Comparison of ENCODE assay signal across 8 cellular contexts in the genomic region with DNA sequence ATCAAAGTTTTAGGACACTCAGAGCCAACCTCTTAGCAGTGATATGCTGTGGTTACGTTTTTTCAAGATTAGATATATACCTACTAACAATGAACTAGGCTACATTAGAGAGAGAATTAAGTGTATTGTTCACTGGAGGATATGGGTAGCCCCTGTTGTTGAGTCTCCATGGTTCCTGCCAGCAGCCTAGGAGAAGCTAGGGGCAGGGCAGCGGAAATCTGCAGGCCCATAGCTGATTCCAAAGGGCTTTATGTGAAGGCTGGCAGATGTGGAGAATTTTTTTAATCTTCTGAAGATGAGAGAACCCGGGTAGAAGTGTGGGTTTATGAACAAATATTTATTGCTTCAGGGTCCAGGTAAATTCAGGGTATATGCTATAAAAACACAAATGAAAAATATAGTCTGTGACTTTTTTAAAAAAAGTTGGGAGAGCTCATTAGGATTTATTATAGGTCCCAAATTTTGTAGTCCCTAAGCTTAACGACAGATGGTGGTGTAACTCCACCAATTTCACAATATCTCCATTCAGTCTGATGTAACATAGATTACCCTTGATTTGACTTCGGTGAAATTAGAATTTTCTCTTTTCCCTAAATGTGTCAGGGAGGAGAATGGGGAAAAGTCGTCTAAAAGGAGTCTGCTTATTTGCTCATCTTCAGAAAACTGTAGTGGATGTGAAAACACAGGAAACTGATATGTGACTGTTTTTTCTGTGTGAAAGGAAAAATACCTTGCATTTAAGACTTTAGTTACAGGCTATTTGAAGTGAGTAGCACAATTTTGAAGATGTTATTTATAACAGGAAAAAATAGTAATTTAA.
DNase-seq lines count a peak whose midpoint lies in the region; ATAC-seq and TF ChIP-seq lines count a peak whose summit lies in the region.

No MANE protein-coding gene starts in this region.

- no peak overlapping the region for H2AFZ ChIP-seq in IMR-90 (replicated peaks; ENCODE audit: low read length, poor library complexity)

- H2BK5ac ChIP-seq in IMR-90 (ENCODE audit: low read depth, low read length, poor library complexity, severe bottlenecking), result no peak overlapping the region

- no peak for TF ChIP-seq EP300 in ovary (IDR thresholded peaks at IDR 0.05)

- H4K8ac ChIP-seq in IMR-90 (ENCODE audit: low read depth in 2 of 2, low read length in 2 of 2), result no peak overlapping the region

- POLR2A ChIA-PET in IMR-90 (lab: Charles Lee; ENCODE audit: unreplicated experiment), result no interaction called here

- no peak overlapping the region for H2AK9ac ChIP-seq in IMR-90 (replicated peaks; ENCODE audit: low read depth, low read length, poor library complexity)

- dilution Hi-C loops in IMR-90 (cut with HindIII; ENCODE audit: low sequenced_read_pairs, unreplicated experiment), result no loop called here

- no peak overlapping the region for H3K4ac ChIP-seq in IMR-90 (ENCODE audit: low read depth, low read length)

- H3K36me3 Mint-ChIP-seq in activated naive CD4-positive, alpha-beta T cell treated with anti-CD3 and anti-CD28 coated beads, Interleukin-2, amount 50 U/mL, for 72 hours, result peaks cover 6 to 20% of the 10 kb centered on the region in 2 donors

- peak; percentile 82 for TF ChIP-seq RAD21 in IMR-90 (IDR thresholded peaks at IDR 0.05; ENCODE audit: low read length)

- H3K18ac ChIP-seq in IMR-90 (ENCODE audit: low read depth, low read length), result no peak overlapping the region

- in situ Hi-C loops in IMR-90 (cut with MboI; ENCODE audit: low sequenced_read_pairs), result no loop called here

- H3K56ac ChIP-seq in IMR-90 (ENCODE audit: extremely low read depth, insufficient read depth, low read length), result no peak overlapping the region

- H4K91ac ChIP-seq in IMR-90 (ENCODE audit: insufficient read depth, low read depth, low read length), result no peak overlapping the region

- TF ChIP-seq POLR2A in IMR-90 (IDR thresholded peaks at IDR 0.05; ENCODE audit: low read depth, low read length) (no peak), erythroblast (IDR thresholded peaks at IDR 0.05; ENCODE audit: low read length) (no peak), ovary (IDR thresholded peaks at IDR 0.05) (no peak)

- no peak overlapping the region for H2BK20ac ChIP-seq in IMR-90 (ENCODE audit: low read depth, low read length)

- no peaks in the 10 kb centered on the region for H3K79me1 ChIP-seq in IMR-90 (ENCODE audit: low read depth in 1 of 2, low read length in 2 of 2)

- no CpG with 5 or more reads among the region's 6 CpGs for WGBS in IMR-90 (ENCODE audit: extremely low coverage in 2 of 2, insufficient read length in 1 of 2), 2 experiments
- 24 to 32% (median 26%) methylated on average over 6 of the region's 6 CpGs for WGBS in ovary, 3 donors

- H3K9me3 ChIP-seq in IMR-90 (ENCODE audit: control insufficient read depth, insufficient read depth, low read length), result peaks cover 12% of the 10 kb centered on the region; the same call in 1 of the 2 replicates
- H3K9me3 ChIP-seq in ovary, result no peaks in the 10 kb centered on the region

- TF ChIP-seq CTCF in IMR-90 (conservative IDR thresholded peaks at IDR 0.05; ENCODE audit: low read depth, low read length) (peak; percentile 76), ovary (IDR thresholded peaks at IDR 0.05) (peak in 2 of 3 donors; percentile 44 to 55)

- H3K27ac Mint-ChIP-seq in activated naive CD4-positive, alpha-beta T cell treated with anti-CD3 and anti-CD28 coated beads, Interleukin-2, amount 50 U/mL, for 72 hours, result no peak overlapping the region

- no peak overlapping the region for H3K9ac ChIP-seq in IMR-90 (ENCODE audit: low read depth, low read length)

- no peaks in the 10 kb centered on the region for H3K9me1 ChIP-seq in IMR-90 (ENCODE audit: insufficient read depth, low read length)

- ATAC-seq in IMR-90 (ENCODE audit: low read depth) (no peak), HG02970 (IDR thresholded peaks at IDR 0.05; ENCODE audit: low FRiP score, unreplicated experiment) (no peak)
- no peak for ATAC-seq in activated naive CD4-positive, alpha-beta T cell treated with anti-CD3 and anti-CD28 coated beads, Interleukin-2, amount 50 U/mL, for 72 hours

- H3K4me3 ChIP-seq in IMR-90 (ENCODE audit: insufficient read depth, low read depth, low read length) (no peak overlapping the region), ovary (no peak overlapping the region)

- H3K9me3 Mint-ChIP-seq in activated naive CD4-positive, alpha-beta T cell treated with anti-CD3 and anti-CD28 coated beads, Interleukin-2, amount 50 U/mL, for 72 hours, result no peaks in the 10 kb centered on the region

- BruUV-seq in IMR-90 (replicated peaks; lab: Mats Ljungman, UMichigan), result no TSS peak

- H3K4me1 ChIP-seq in IMR-90 (ENCODE audit: control insufficient read depth, insufficient read depth, low read length) (no peaks in the 10 kb centered on the region; the same call in 1 of the 2 replicates), ovary (ENCODE audit: insufficient read depth) (no peaks in the 10 kb centered on the region)

- no peak overlapping the region for H4K5ac ChIP-seq in IMR-90 (ENCODE audit: low read depth, low read length)

- H3K14ac ChIP-seq in IMR-90 (replicated peaks; ENCODE audit: low read depth, low read length), result no peak overlapping the region

- H3K23ac ChIP-seq in IMR-90 (ENCODE audit: low read depth, low read length), result no peak overlapping the region

- no peak overlapping the region for H2AK5ac ChIP-seq in IMR-90 (ENCODE audit: low read depth, low read length)

- DNase-seq in DMS 273 treated with DMSO at 0.1 percent for 48 hours (lab: John Stamatoyannopoulos, UW), result peak; percentile 69
- DNase-seq in IMR-90, result peak; percentile 70
- peak; percentile 75 for DNase-seq in RKO (ENCODE audit: low spot score)
- DNase-seq in erythroblast (lab: John Stamatoyannopoulos, UW), result peak; percentile 19 to 24
- no peak for DNase-seq in ovary
- DNase-seq in stimulated activated CD4-positive, alpha-beta T cell treated with anti-CD3 and anti-CD28 coated beads, Interleukin-2, amount 100 ng/mL, for 48 hours, result no peak
- DNase-seq in activated naive CD4-positive, alpha-beta T cell treated with anti-CD3 and anti-CD28 coated beads, Interleukin-2, amount 50 U/mL, for 72 hours (ENCODE audit: low spot score in 2 of 2), result no peak

- intact Hi-C loops in IMR-90 (cut with micrococcal nuclease) (loop anchor here (1.0 to 10.0 kb wide), 8 partner anchors 457 to 1830 kb away; a partner anchor contains a TSS), ovary (cut with DNase I) (loop anchor here in 1 of 4 donors (10.0 kb wide), 2 partner anchors 333 to 843 kb away; a partner anchor contains a TSS)

- H2BK15ac ChIP-seq in IMR-90 (ENCODE audit: low read depth, low read length), result no peak overlapping the region

- no peaks in the 10 kb centered on the region for H4K20me1 ChIP-seq in IMR-90 (ENCODE audit: insufficient read depth, low read length)

- H3K27me3 ChIP-seq in IMR-90 (ENCODE audit: control insufficient read depth, insufficient read depth, low read length) (peaks cover 38% of the 10 kb centered on the region), ovary (no peaks in the 10 kb centered on the region)

- H3K36me3 ChIP-seq in IMR-90 (ENCODE audit: control insufficient read depth, insufficient read depth, low read length) (no peaks in the 10 kb centered on the region), ovary (no peaks in the 10 kb centered on the region)

- H2BK120ac ChIP-seq in IMR-90 (ENCODE audit: low read depth, low read length), result no peak overlapping the region

- H3K27ac ChIP-seq in IMR-90 (ENCODE audit: insufficient read depth, low read length) (no peak overlapping the region), ovary (no peak overlapping the region)

- H3K4me2 ChIP-seq in IMR-90 (ENCODE audit: low read depth, low read length), result peak overlapping the region; percentile 63; the same call in 1 of the 2 replicates

- CTCF ChIA-PET in IMR-90 (lab: Yijun Ruan, JAX), result interaction anchor here (0.6 to 1.2 kb wide), 5 partner anchors 16 to 1769 kb away, joined by 3 to 5 read pairs (median 3); no protein-coding TSS in a partner anchor

TF ChIP-seq in IMR-90, 13 proteins besides CTCF, POLR2A, EP300 and RAD21:
- TF ChIP-seq RFX5 (IDR thresholded peaks at IDR 0.05; ENCODE audit: low read depth, low read length), result no peak
- TF ChIP-seq, protein P1, sequence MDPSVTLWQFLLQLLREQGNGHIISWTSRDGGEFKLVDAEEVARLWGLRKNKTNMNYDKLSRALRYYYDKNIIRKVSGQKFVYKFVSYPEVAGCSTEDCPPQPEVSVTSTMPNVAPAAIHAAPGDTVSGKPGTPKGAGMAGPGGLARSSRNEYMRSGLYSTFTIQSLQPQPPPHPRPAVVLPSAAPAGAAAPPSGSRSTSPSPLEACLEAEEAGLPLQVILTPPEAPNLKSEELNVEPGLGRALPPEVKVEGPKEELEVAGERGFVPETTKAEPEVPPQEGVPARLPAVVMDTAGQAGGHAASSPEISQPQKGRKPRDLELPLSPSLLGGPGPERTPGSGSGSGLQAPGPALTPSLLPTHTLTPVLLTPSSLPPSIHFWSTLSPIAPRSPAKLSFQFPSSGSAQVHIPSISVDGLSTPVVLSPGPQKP (IDR thresholded peaks at IDR 0.05; ENCODE audit: borderline replicate concordance, low read depth, low read length), result no peak
- TF ChIP-seq FOS (IDR thresholded peaks at IDR 0.05; ENCODE audit: low read depth, low read length), result no peak
- no peak for TF ChIP-seq NFE2L2 (IDR thresholded peaks at IDR 0.05; ENCODE audit: low read depth, low read length)
- peak; percentile 89 for TF ChIP-seq CEBPB (IDR thresholded peaks at IDR 0.05; ENCODE audit: low read depth, low read length)
- no peak for TF ChIP-seq RCOR1 (IDR thresholded peaks at IDR 0.05; ENCODE audit: insufficient replicate concordance, low read length)
- TF ChIP-seq CHD1 (IDR thresholded peaks at IDR 0.05; ENCODE audit: low read depth, low read length), result no peak
- peak; percentile 62 for TF ChIP-seq SMC3 (IDR thresholded peaks at IDR 0.05; ENCODE audit: low read depth, low read length)

Comparison
In these comparisons a context has a peak if more than half of its experiments do, and no peak if none do; other contexts are left out.
1. DNase-seq: peak in DMS 273 treated with DMSO at 0.1 percent for 48 hours (single experiment), IMR-90 (single experiment), RKO (single experiment) and erythroblast (2 of 2); none in ovary (0 of 5), stimulated activated CD4-positive, alpha-beta T cell treated with anti-CD3 and anti-CD28 coated beads, Interleukin-2, amount 100 ng/mL, for 48 hours (0 of 2) and activated naive CD4-positive, alpha-beta T cell treated with anti-CD3 and anti-CD28 coated beads, Interleukin-2, amount 50 U/mL, for 72 hours (0 of 2).